1 cellular context compared by ENCODE assay signal in genomic region chr6:121447746-121448145, GRCh38. TPM values are rescaled to one million over a fixed set of nuclear protein-coding genes. Genes with fewer than 3 reads are reported as not detected.
"Had no signal": no experiment of that assay in that cellular context is flagged by ENCODE, and none has a peak within 500 bp of the region (broad histone marks: within the 10 kb centered on the region; RNA-seq: fewer than 3 reads in every experiment).

No MANE protein-coding gene starts in this region.

RNA-seq across cellular contexts. Expression of gene GJA1, which starts 12.3 kb away (rescaled TPM):
- polyA plus RNA-seq: IgD-negative memory B cell had no signal
